Comparison of ENCODE assay signal across 23 cellular contexts in the genomic region with DNA sequence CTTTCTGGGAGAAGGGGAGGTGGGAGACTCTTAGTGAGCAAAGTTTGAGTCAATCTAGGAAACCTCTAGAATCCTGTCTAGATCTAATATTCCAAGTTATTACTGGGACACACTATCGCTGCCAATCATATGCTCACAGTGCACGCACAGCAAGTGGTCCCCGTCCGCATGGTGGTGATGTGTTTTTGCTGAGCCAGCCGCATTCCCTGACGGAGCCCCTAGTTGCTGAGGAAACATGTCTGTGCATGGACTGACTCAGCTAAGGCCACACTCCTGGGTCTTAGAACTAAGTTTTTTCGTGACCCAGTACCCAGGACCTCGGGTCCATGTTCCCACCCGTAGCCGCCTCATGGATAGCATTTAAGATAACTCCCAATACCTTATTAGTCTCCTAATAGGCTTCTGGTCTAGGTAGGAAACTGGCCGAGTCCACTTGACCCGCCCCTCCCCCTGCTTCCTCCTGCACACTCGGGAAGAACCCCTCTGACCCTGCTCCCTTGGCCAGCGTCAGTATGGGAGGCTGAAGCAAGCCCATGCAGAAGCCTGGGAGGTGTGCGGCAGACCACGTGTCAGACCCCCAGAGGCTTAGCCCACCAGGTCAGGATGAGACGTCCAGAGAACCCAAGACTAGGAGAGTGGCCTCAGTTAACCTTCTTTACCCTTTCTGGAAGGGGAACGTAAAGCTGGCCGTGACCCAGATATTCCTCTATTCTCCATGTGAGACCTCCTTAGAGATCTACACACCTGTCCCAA.
"Had no signal": no experiment of that assay in that cellular context is flagged by ENCODE, and none has a peak within 500 bp of the region (broad histone marks: within the 10 kb centered on the region; RNA-seq: fewer than 3 reads in every experiment).

No MANE protein-coding gene starts in this region.

- H3K9me3 ChIP-seq: colonic mucosa, lower lobe of right lung, neutrophil, prostate gland, right atrium auricular region, testis, tibial artery had no signal

- ATAC-seq: left ventricle myocardium superior; lower lobe of right lung; naive thymus-derived CD8-positive, alpha-beta T cell; sciatic nerve had no signal

- H3K27ac ChIP-seq: colonic mucosa, lower lobe of right lung, neutrophil, parathyroid adenoma, prostate gland, right atrium auricular region, testis, tibial artery had no signal

- H3K27me3 Mint-ChIP-seq: naive thymus-derived CD8-positive, alpha-beta T cell; type B pancreatic cell had no signal

- H3K4me2 ChIP-seq: smooth muscle cell had no signal

- H3K4me3 ChIP-seq: colonic mucosa, lower lobe of right lung, prostate gland, right atrium auricular region, smooth muscle cell, testis, tibial artery had no signal

- H3K4me3 Mint-ChIP-seq: naive thymus-derived CD8-positive, alpha-beta T cell; type B pancreatic cell had no signal

- H3K27ac Mint-ChIP-seq: type B pancreatic cell had no signal

- H3K4me1 ChIP-seq: prostate gland, right atrium auricular region had no signal

- H3K36me3 ChIP-seq: colonic mucosa, prostate gland had no signal

- H2AFZ ChIP-seq: parathyroid adenoma had no signal

- H3K27me3 ChIP-seq: colonic mucosa, neutrophil, right atrium auricular region, testis, tibial artery had no signal

- H3K9ac ChIP-seq: parathyroid adenoma had no signal

- H3K9me3 Mint-ChIP-seq: naive thymus-derived CD8-positive, alpha-beta T cell; type B pancreatic cell had no signal

- DNase-seq: colonic mucosa; dermis blood vessel endothelial cell; effector memory CD4-positive, alpha-beta T cell; erythroblast; head of caudate nucleus; left ventricle myocardium superior; lower lobe of right lung; naive thymus-derived CD8-positive, alpha-beta T cell; stimulated activated CD4-positive, alpha-beta T cell treated with anti-CD3 and anti-CD28 coated beads, Interleukin-12 subunit alpha, Interleukin-12 subunit beta, amount 100 ng/mL, for 4 hours; stimulated activated CD4-positive, alpha-beta T cell treated with anti-CD3 and anti-CD28 coated beads, Interleukin-1b, Interleukin-23, amount 100 ng/mL, for 48 hours; stimulated activated CD4-positive, alpha-beta T cell treated with anti-CD3 and anti-CD28 coated beads, Interleukin-4, amount 100 ng/mL, for 1 hour; stimulated activated CD8-positive, alpha-beta memory T cell treated with anti-CD3 and anti-CD28 coated beads, Interleukin-4, amount 100 ng/mL, for 48 hours; stimulated activated naive CD4-positive, alpha-beta T cell treated with Interleukin-2 at 50 U/mL for 16 hours; substantia nigra; testis; tibial artery had no signal
